21 cellular contexts compared by ENCODE assay signal in the genomic region with DNA sequence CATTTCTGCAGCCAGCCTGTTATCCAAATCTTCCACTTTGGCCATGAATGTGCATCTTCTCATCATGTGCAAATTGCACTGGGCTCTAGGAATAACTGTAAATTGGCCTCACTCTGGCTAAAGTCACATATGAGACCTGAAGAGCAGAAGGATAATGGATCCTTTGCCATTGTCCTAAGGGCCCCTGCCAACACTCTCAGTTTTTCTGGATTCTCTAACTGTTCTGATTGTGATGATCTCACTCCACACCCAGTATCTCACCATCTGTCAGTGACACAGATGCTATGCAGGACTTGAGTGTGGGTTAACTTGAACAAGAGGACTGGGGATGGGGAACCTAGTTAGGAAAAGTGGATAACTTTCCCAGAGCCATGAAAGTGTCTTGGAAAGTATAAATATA.
"Had no signal": no experiment of that assay in that cellular context is flagged by ENCODE, and none has a peak within 500 bp of the region (broad histone marks: within the 10 kb centered on the region; RNA-seq: fewer than 3 reads in every experiment).

No MANE protein-coding gene starts in this region.

- DNase-seq: activated CD4-positive, alpha-beta T cell treated with anti-CD3 and anti-CD28 coated beads, Interleukin-2, amount 10 ng/mL, durations not matched to agents 7 days and 5 days; activated CD4-positive, CD25-positive, alpha-beta regulatory T cell; activated CD8-positive, alpha-beta memory T cell treated with anti-CD3 and anti-CD28 coated beads, Interleukin-2, amount 50 U/mL, for 4 hours; activated CD8-positive, alpha-beta T cell treated with anti-CD3 and anti-CD28 coated beads for 36 hours; activated naive CD4-positive, alpha-beta T cell treated with anti-CD3 and anti-CD28 coated beads, Interleukin-2, amount 50 U/mL, for 16 hours; activated naive CD8-positive, alpha-beta T cell treated with anti-CD3 and anti-CD28 coated beads, Interleukin-2, amount 10 ng/mL, durations not matched to agents 7 days and 5 days; activated T-cell treated with anti-CD3 and anti-CD28 coated beads, Interleukin-2, amount 50 U/mL, for 72 hours; adrenal gland; aorta; MG63; MV-4-11; NCI-H1092 treated with DMSO at 0.1 percent for 48 hours; NCI-H1417 treated with DMSO at 0.1 percent for 48 hours; NCI-H187; NCI-H2081; NCI-H2227 treated with DMSO at 0.1 percent for 48 hours; NCI-H526; NCI-H82; OCI-M1; RPMI8226; T-cell had no signal
